In genomic region chr15:84980196-84981053, GRCh38 we compare ENCODE assay signal across 1 cellular context.
TF ChIP-seq lines count a peak whose summit lies in the region.

No MANE protein-coding gene starts in this region.

TF ChIP-seq in K562, 482 proteins besides CTCF, POLR2A, EP300 and RAD21 (continued from another document):
- no peak for TF ChIP-seq ID3 (CRISPR knock-in tag; IDR thresholded peaks at IDR 0.05)
- TF ChIP-seq ID3 (tag; IDR thresholded peaks at IDR 0.05) = 0 out of 2 replicates have a peak, but pooled peaks have one; percentile 41
- no peak; the same call in 1 of the 2 replicates for TF ChIP-seq FOXM1 (IDR thresholded peaks at IDR 0.05; ENCODE audit: low read depth)
- no peak for TF ChIP-seq FOXM1 (CRISPR knock-in tag; IDR thresholded peaks at IDR 0.05; ENCODE audit: low read depth)
- TF ChIP-seq MAZ (CRISPR knock-in tag; conservative IDR thresholded peaks at IDR 0.05 in 1 of 2, IDR thresholded peaks at IDR 0.05 in 1 of 2) = peak; percentile 63 to 73
- TF ChIP-seq ATF2 (CRISPR knock-in tag; IDR thresholded peaks at IDR 0.05) = no peak
- TF ChIP-seq ILK (tag; IDR thresholded peaks at IDR 0.05; ENCODE audit: borderline replicate concordance, low read depth) = no peak
- TF ChIP-seq XRCC5 (IDR thresholded peaks at IDR 0.05; ENCODE audit: low read depth, low read length) = peak; percentile 57; the same call in 1 of the 2 replicates
- TF ChIP-seq ELF1 (tag; IDR thresholded peaks at IDR 0.05) = peak; percentile 46; the same call in 1 of the 2 replicates
- TF ChIP-seq TSC22D4 (tag; IDR thresholded peaks at IDR 0.05) = no peak
- peak; percentile 63 for TF ChIP-seq BCOR (IDR thresholded peaks at IDR 0.05)
